ENCODE assay signal across 32 cellular contexts in genomic region chr2:82728090-82728489, GRCh38.
"Had no signal": no experiment of that assay in that cellular context is flagged by ENCODE, and none has a peak within 500 bp of the region (broad histone marks: within the 10 kb centered on the region; RNA-seq: fewer than 3 reads in every experiment).

No MANE protein-coding gene starts in this region.

- H3K79me2 ChIP-seq: parathyroid adenoma had no signal

- H3K4me2 ChIP-seq: neural progenitor cell, smooth muscle cell had no signal

- ATAC-seq: naive thymus-derived CD4-positive, alpha-beta T cell; natural killer cell; psoas muscle; right cardiac atrium; sciatic nerve; stimulated activated memory B cell treated with anti-CD40 and anti-IgM and Interleukin-4, amounts not matched to agents 10 μg/mL and 1 μg/mL and 100 μg/mL, for 72 hours; stimulated activated naive CD8-positive, alpha-beta T cell treated with anti-CD3 and anti-CD28 coated beads, Interleukin-15, amount 100 ng/mL, for 72 hours; stimulated activated naive CD8-positive, alpha-beta T cell treated with anti-CD3 and anti-CD28 coated beads, Interleukin-15, Interleukin-2, amounts not matched to agents 100 U/mL and 50 U/mL, for 24 hours; upper lobe of right lung had no signal

- H3K27ac Mint-ChIP-seq: naive thymus-derived CD4-positive, alpha-beta T cell; natural killer cell; nephron; neural progenitor cell; progenitor cell of endocrine pancreas; stimulated activated memory B cell treated with anti-CD40 and anti-IgM and Interleukin-4, amounts not matched to agents 10 μg/mL and 1 μg/mL and 100 μg/mL, for 72 hours; stimulated activated naive CD8-positive, alpha-beta T cell treated with anti-CD3 and anti-CD28 coated beads, Interleukin-15, amount 100 ng/mL, for 72 hours; type B pancreatic cell had no signal

- H3K36me3 ChIP-seq: neural progenitor cell, ovary, spleen, suprapubic skin, tibial artery, transverse colon, upper lobe of right lung, uterus had no signal

- H3K9me3 Mint-ChIP-seq: nephron; neural progenitor cell; stimulated activated memory B cell treated with anti-CD40 and anti-IgM and Interleukin-4, amounts not matched to agents 10 μg/mL and 1 μg/mL and 100 μg/mL, for 72 hours; type B pancreatic cell had no signal

- H3K4me3 ChIP-seq: neural progenitor cell, ovary, psoas muscle, skin epidermis, smooth muscle cell, spleen, suprapubic skin, testis, tibial artery, transverse colon, upper lobe of right lung, uterus had no signal

- H3K27me3 Mint-ChIP-seq: naive thymus-derived CD4-positive, alpha-beta T cell; progenitor cell of endocrine pancreas; stimulated activated memory B cell treated with anti-CD40 and anti-IgM and Interleukin-4, amounts not matched to agents 10 μg/mL and 1 μg/mL and 100 μg/mL, for 72 hours; stimulated activated naive CD8-positive, alpha-beta T cell treated with anti-CD3 and anti-CD28 coated beads, Interleukin-15, amount 100 ng/mL, for 72 hours; type B pancreatic cell had no signal

- H3K4me1 ChIP-seq: neural progenitor cell, parathyroid adenoma, psoas muscle, spleen, suprapubic skin, testis, tibial artery, transverse colon, upper lobe of right lung, uterus had no signal

- H3K27ac ChIP-seq: neural progenitor cell, ovary, parathyroid adenoma, psoas muscle, skin epidermis, spleen, suprapubic skin, testis, tibial artery, transverse colon, upper lobe of right lung, uterus had no signal

- H3K36me3 Mint-ChIP-seq: naive thymus-derived CD4-positive, alpha-beta T cell; natural killer cell; neural progenitor cell; stimulated activated memory B cell treated with anti-CD40 and anti-IgM and Interleukin-4, amounts not matched to agents 10 μg/mL and 1 μg/mL and 100 μg/mL, for 72 hours; type B pancreatic cell had no signal

- DNase-seq: naive thymus-derived CD4-positive, alpha-beta T cell; natural killer cell; occipital lobe; ovary; posterior cingulate gyrus; psoas muscle; right cardiac atrium; spleen; stimulated activated CD4-positive, alpha-beta T cell treated with anti-CD3 and anti-CD28 coated beads, Interleukin-12 subunit alpha, Interleukin-12 subunit beta, amount 100 ng/mL, for 4 hours; stimulated activated CD4-positive, alpha-beta T cell treated with anti-CD3 and anti-CD28 coated beads, Interleukin-1b, Interleukin-23, amount 100 ng/mL, for 48 hours; stimulated activated CD4-positive, alpha-beta T cell treated with anti-CD3 and anti-CD28 coated beads, Interleukin-4, amount 100 ng/mL, for 1 hour; stimulated activated CD4-positive, alpha-beta T cell treated with anti-CD3 and anti-CD28 coated beads, Interleukin-4, amount 100 ng/mL, for 4 hours; stimulated activated CD8-positive, alpha-beta memory T cell treated with anti-CD3 and anti-CD28 coated beads, Interleukin-4, amount 100 ng/mL, for 48 hours; stimulated activated naive CD4-positive, alpha-beta T cell; stimulated activated naive CD8-positive, alpha-beta T cell treated with anti-CD3 and anti-CD28 coated beads, Interleukin-15, amount 100 ng/mL, for 72 hours; stimulated activated naive CD8-positive, alpha-beta T cell treated with anti-CD3 and anti-CD28 coated beads, Interleukin-15, Interleukin-2, amounts not matched to agents 100 U/mL and 50 U/mL, for 24 hours; substantia nigra; testis; tibial artery; transverse colon; upper lobe of right lung; uterus had no signal

- H3K27me3 ChIP-seq: neural progenitor cell, ovary, spleen, suprapubic skin, testis, tibial artery, transverse colon, upper lobe of right lung, uterus had no signal

- H2AFZ ChIP-seq: parathyroid adenoma had no signal

- H3K9ac ChIP-seq: neural progenitor cell, parathyroid adenoma had no signal

- H3K4me3 Mint-ChIP-seq: naive thymus-derived CD4-positive, alpha-beta T cell; natural killer cell; nephron; neural progenitor cell; stimulated activated memory B cell treated with anti-CD40 and anti-IgM and Interleukin-4, amounts not matched to agents 10 μg/mL and 1 μg/mL and 100 μg/mL, for 72 hours; stimulated activated naive CD8-positive, alpha-beta T cell treated with anti-CD3 and anti-CD28 coated beads, Interleukin-15, amount 100 ng/mL, for 72 hours; type B pancreatic cell had no signal

- H3K4me1 Mint-ChIP-seq: naive thymus-derived CD4-positive, alpha-beta T cell; natural killer cell; nephron; neural progenitor cell; stimulated activated memory B cell treated with anti-CD40 and anti-IgM and Interleukin-4, amounts not matched to agents 10 μg/mL and 1 μg/mL and 100 μg/mL, for 72 hours; stimulated activated naive CD8-positive, alpha-beta T cell treated with anti-CD3 and anti-CD28 coated beads, Interleukin-15, amount 100 ng/mL, for 72 hours had no signal

- H3K9me3 ChIP-seq: ovary, psoas muscle, suprapubic skin, testis, tibial artery, transverse colon, upper lobe of right lung had no signal
